Comparison of ENCODE assay signal across 17 cellular contexts in genomic region chr18:37554399-37554787, GRCh38. TPM values are rescaled to one million over a fixed set of nuclear protein-coding genes. Genes with fewer than 3 reads are reported as not detected.
DNase-seq lines count a peak whose midpoint lies in the region; ATAC-seq and TF ChIP-seq lines count a peak whose summit lies in the region.
"Had no signal": no experiment of that assay in that cellular context is flagged by ENCODE, and none has a peak within 500 bp of the region (broad histone marks: within the 10 kb centered on the region; RNA-seq: fewer than 3 reads in every experiment).

No MANE protein-coding gene starts in this region.

- H3K27ac Mint-ChIP-seq in neural progenitor cell: no peak overlapping the region
- H3K27ac Mint-ChIP-seq: CD4-positive, CD25-positive, alpha-beta regulatory T cell had no signal

- DNase-seq in H7 (peak; percentile 87), NT2/D1 (ENCODE audit: low read depth, low spot score) (peak; percentile 83), neural progenitor cell (ENCODE audit: low spot score) (peak; percentile 55), NCI-H1436 (lab: John Stamatoyannopoulos, UW) (no peak)
- DNase-seq: ACHN; CD4-positive, CD25-positive, alpha-beta regulatory T cell; EL; IMR-90; NCI-H1105 treated with DMSO at 0.1 percent for 48 hours; NCI-H187 treated with DMSO at 0.1 percent for 48 hours; NCI-H2171 treated with DMSO at 0.1 percent for 48 hours; NCI-H510A had no signal

- H3K9me3 ChIP-seq in NT2/D1 (ENCODE audit: insufficient read depth, low read length): no peaks in the 10 kb centered on the region
- H3K9me3 ChIP-seq in iPS-18a (ENCODE audit: control insufficient read depth, low read depth, low read length): no peaks in the 10 kb centered on the region
- no peaks in the 10 kb centered on the region for H3K9me3 ChIP-seq in neural progenitor cell (ENCODE audit: low read depth)

- H3K27ac ChIP-seq in iPS-18a (ENCODE audit: low read length) (no peak overlapping the region), neural progenitor cell (no peak overlapping the region)

- no peaks in the 10 kb centered on the region for H3K36me3 Mint-ChIP-seq in neural progenitor cell
- H3K36me3 Mint-ChIP-seq: CD4-positive, CD25-positive, alpha-beta regulatory T cell had no signal

- H3F3A ChIP-seq in neural progenitor cell (ENCODE audit: low read depth): no peaks in the 10 kb centered on the region

- peak overlapping the region; percentile 54 for H3K4me2 ChIP-seq in neural progenitor cell

- no peak overlapping the region for H3K4me3 Mint-ChIP-seq in neural progenitor cell
- H3K4me3 Mint-ChIP-seq: CD4-positive, CD25-positive, alpha-beta regulatory T cell had no signal

- no peaks in the 10 kb centered on the region for H4K20me1 ChIP-seq in neural progenitor cell (ENCODE audit: low read depth)

- H3K4me1 ChIP-seq in NT2/D1 (ENCODE audit: insufficient read depth, insufficient read length) (peaks cover 10% of the 10 kb centered on the region), iPS-18a (ENCODE audit: control insufficient read depth, low read depth, low read length) (peaks cover 7% of the 10 kb centered on the region), neural progenitor cell (peaks cover 9% of the 10 kb centered on the region)

- no peaks in the 10 kb centered on the region for H3K36me3 ChIP-seq in H7 (replicated peaks; ENCODE audit: control insufficient read depth, insufficient read depth, low read length)
- no peaks in the 10 kb centered on the region for H3K36me3 ChIP-seq in NT2/D1 (ENCODE audit: insufficient read depth, insufficient read length, low read length)
- H3K36me3 ChIP-seq in iPS-18a (ENCODE audit: control insufficient read depth, low read depth, low read length): no peaks in the 10 kb centered on the region
- H3K36me3 ChIP-seq in neural progenitor cell: no peaks in the 10 kb centered on the region

- no peak for TF ChIP-seq CTCF in neural progenitor cell (IDR thresholded peaks at IDR 0.05)

- H3K27me3 ChIP-seq in H7 (ENCODE audit: control insufficient read depth, insufficient read depth, low read length): peaks cover 15% of the 10 kb centered on the region
- H3K27me3 ChIP-seq in NT2/D1 (ENCODE audit: insufficient read depth, insufficient read length): peaks cover 49% of the 10 kb centered on the region
- peaks cover 22% of the 10 kb centered on the region for H3K27me3 ChIP-seq in iPS-18a (ENCODE audit: control insufficient read depth, insufficient read depth, low read length)
- H3K27me3 ChIP-seq in neural progenitor cell: peaks cover 23% of the 10 kb centered on the region

- no peak for ATAC-seq in HG03135 (IDR thresholded peaks at IDR 0.05; ENCODE audit: unreplicated experiment)
- no peak for ATAC-seq in HG03469 (IDR thresholded peaks at IDR 0.05; ENCODE audit: unreplicated experiment)
- ATAC-seq: HCT116 had no signal

- peaks cover 22% of the 10 kb centered on the region for H3K4me1 Mint-ChIP-seq in neural progenitor cell
- H3K4me1 Mint-ChIP-seq: CD4-positive, CD25-positive, alpha-beta regulatory T cell had no signal

- H3K9ac ChIP-seq in NT2/D1 (ENCODE audit: insufficient read length, low read depth): no peak overlapping the region
- no peak overlapping the region for H3K9ac ChIP-seq in iPS-18a (ENCODE audit: low read length)
- H3K9ac ChIP-seq in neural progenitor cell: no peak overlapping the region

- H3K4me3 ChIP-seq in H7 (ENCODE audit: insufficient read depth, low read depth, low read length) (no peak overlapping the region), NT2/D1 (ENCODE audit: insufficient read length, low read depth) (peak overlapping the region; percentile 18), iPS-18a (ENCODE audit: low read length) (peak overlapping the region; percentile 6), neural progenitor cell (no peak overlapping the region)

- H2AFZ ChIP-seq in neural progenitor cell (replicated peaks): peak overlapping the region; percentile 6

- peaks cover 10% of the 10 kb centered on the region for H3K27me3 Mint-ChIP-seq in neural progenitor cell (ENCODE audit: insufficient read depth, low read depth)
- H3K27me3 Mint-ChIP-seq: CD4-positive, CD25-positive, alpha-beta regulatory T cell had no signal

- no peaks in the 10 kb centered on the region for H3K79me2 ChIP-seq in neural progenitor cell (ENCODE audit: low read depth)

- no peaks in the 10 kb centered on the region for H3K9me3 Mint-ChIP-seq in neural progenitor cell

RNA-seq across cellular contexts. Expression of gene CELF4, which starts 11.2 kb away (rescaled TPM):
- total RNA-seq in H7 (2014; rRNA removed; shearing (Covaris generic)): 2.9 and 3.7 TPM in 2 replicates
- 0.50 and 1.8 TPM in 2 replicates for total RNA-seq in neural progenitor cell (ENCODE audit: low replicate concordance)
- total RNA-seq: CD4-positive, CD25-positive, alpha-beta regulatory T cell; IMR-90; LHCN-M2 had no signal

Comparison
In these comparisons a context has a peak if more than half of its experiments do, and no peak if none do; other contexts are left out.
1. H3K4me3 ChIP-seq: peak in NT2/D1 (single experiment) and iPS-18a (single experiment); none in H7 (single experiment) and neural progenitor cell (single experiment).